Comparison of ENCODE assay signal across 14 cellular contexts in the genomic region with DNA sequence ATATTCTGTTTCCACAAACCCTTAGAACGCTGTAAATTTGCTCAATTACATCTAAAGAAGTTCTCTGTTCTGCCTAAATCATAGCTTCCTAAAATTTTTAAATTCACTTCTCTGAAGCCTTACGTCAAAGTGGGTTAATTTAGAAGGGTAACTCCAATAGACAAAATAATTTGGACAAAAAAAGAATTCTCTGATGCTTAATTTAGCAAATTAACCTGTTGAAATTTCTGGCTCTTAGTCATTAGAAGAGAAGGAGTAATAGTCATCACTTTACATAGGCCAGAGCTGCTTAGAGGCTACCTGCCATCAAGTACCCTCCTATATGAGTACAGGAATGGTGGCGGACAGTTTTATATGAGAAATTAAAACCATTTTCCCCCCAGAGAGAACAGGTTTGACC. TPM values are rescaled to one million over a fixed set of nuclear protein-coding genes. Genes with fewer than 3 reads are reported as not detected.
DNase-seq lines count a peak whose midpoint lies in the region; ATAC-seq and TF ChIP-seq lines count a peak whose summit lies in the region.
"Had no signal": no experiment of that assay in that cellular context is flagged by ENCODE, and none has a peak within 500 bp of the region (broad histone marks: within the 10 kb centered on the region; RNA-seq: fewer than 3 reads in every experiment).

No MANE protein-coding gene starts in this region.

- H3K36me3 ChIP-seq in left ventricle myocardium inferior (no peaks in the 10 kb centered on the region), liver (ENCODE audit: control insufficient read depth in 4 of 4, insufficient read depth in 3 of 4, low read depth in 1 of 4, low read length in 3 of 4) (peaks cover 0 to 7% (median 2%) of the 10 kb centered on the region in 4 donors), tibial artery (peaks cover 0 to 11% (median 6%) of the 10 kb centered on the region in 3 donors)

- H3K4me3 ChIP-seq in left ventricle myocardium inferior (peak overlapping the region; percentile 96), liver (ENCODE audit: low read depth in 1 of 3, low read length in 3 of 3) (peak overlapping the region; percentile 89 to 94 (median 93)), tibial artery (peak overlapping the region; percentile 84 to 98)

- H3K36me3 Mint-ChIP-seq in activated naive CD8-positive, alpha-beta T cell treated with anti-CD3 and anti-CD28 coated beads, Interleukin-2, amount 50 U/mL, for 24 hours (ENCODE audit: low read depth): peaks cover 41% of the 10 kb centered on the region
- H3K36me3 Mint-ChIP-seq: activated naive CD4-positive, alpha-beta T cell treated with anti-CD3 and anti-CD28 coated beads, Interleukin-2, amount 10 ng/mL, durations not matched to agents 7 days and 5 days; naive thymus-derived CD8-positive, alpha-beta T cell had no signal

- no peak for TF ChIP-seq RAD21 in liver (IDR thresholded peaks at IDR 0.05)

- H3K27ac ChIP-seq in left ventricle myocardium inferior (replicated peaks): peak overlapping the region; percentile 13
- peak overlapping the region; percentile 29 to 98 for H3K27ac ChIP-seq in liver (ENCODE audit: low read depth in 1 of 2, low read length in 2 of 2)
- peak overlapping the region; percentile 97 to 99 for H3K27ac ChIP-seq in tibial artery

- no peaks in the 10 kb centered on the region for H3K27me3 Mint-ChIP-seq in activated naive CD8-positive, alpha-beta T cell treated with anti-CD3 and anti-CD28 coated beads, Interleukin-2, amount 50 U/mL, for 24 hours
- H3K27me3 Mint-ChIP-seq: effector memory CD8-positive, alpha-beta T cell had no signal

- peaks cover 57% of the 10 kb centered on the region for H3K4me1 Mint-ChIP-seq in activated naive CD8-positive, alpha-beta T cell treated with anti-CD3 and anti-CD28 coated beads, Interleukin-2, amount 50 U/mL, for 24 hours

- ATAC-seq in Right ventricle myocardium superior (ENCODE audit: poor library complexity): no peak
- ATAC-seq in activated naive CD8-positive, alpha-beta T cell treated with anti-CD3 and anti-CD28 coated beads, Interleukin-2, amount 50 U/mL, for 24 hours: no peak
- ATAC-seq in GM21737 (IDR thresholded peaks at IDR 0.05; ENCODE audit: unreplicated experiment): no peak
- ATAC-seq: CD8-positive, alpha-beta T cell; effector memory CD8-positive, alpha-beta T cell; naive thymus-derived CD8-positive, alpha-beta T cell had no signal

- H3K9me3 ChIP-seq in left ventricle myocardium inferior (replicated peaks) (no peaks in the 10 kb centered on the region), liver (ENCODE audit: control insufficient read depth in 4 of 4, low read length in 3 of 4) (no peaks in the 10 kb centered on the region), tibial artery (no peaks in the 10 kb centered on the region)

- TF ChIP-seq CTCF in left ventricle myocardium inferior (IDR thresholded peaks at IDR 0.05; ENCODE audit: borderline replicate concordance) (no peak), liver (IDR thresholded peaks at IDR 0.05; ENCODE audit: low read depth, low read length, missing input control) (no peak), tibial artery (IDR thresholded peaks at IDR 0.05) (no peak)

- no peaks in the 10 kb centered on the region for H3K9me3 Mint-ChIP-seq in activated naive CD8-positive, alpha-beta T cell treated with anti-CD3 and anti-CD28 coated beads, Interleukin-2, amount 50 U/mL, for 24 hours
- H3K9me3 Mint-ChIP-seq: activated naive CD4-positive, alpha-beta T cell treated with anti-CD3 and anti-CD28 coated beads, Interleukin-2, amount 10 ng/mL, durations not matched to agents 7 days and 5 days; CD8-positive, alpha-beta T cell; effector memory CD8-positive, alpha-beta T cell; naive thymus-derived CD8-positive, alpha-beta T cell had no signal

- H3K27me3 ChIP-seq in left ventricle myocardium inferior (ENCODE audit: low read depth) (no peaks in the 10 kb centered on the region), liver (ENCODE audit: control insufficient read depth in 4 of 4, insufficient read depth in 4 of 4, low read length in 3 of 4) (no peaks in the 10 kb centered on the region), tibial artery (no peaks in the 10 kb centered on the region)

- H3K9ac ChIP-seq in liver (ENCODE audit: low read depth in 1 of 2, low read length in 2 of 2): peak overlapping the region in 1 of 2 donors; percentile 5

- H3K4me3 Mint-ChIP-seq in activated naive CD8-positive, alpha-beta T cell treated with anti-CD3 and anti-CD28 coated beads, Interleukin-2, amount 50 U/mL, for 24 hours: peak overlapping the region; percentile 97
- H3K4me3 Mint-ChIP-seq: activated naive CD4-positive, alpha-beta T cell treated with anti-CD3 and anti-CD28 coated beads, Interleukin-2, amount 10 ng/mL, durations not matched to agents 7 days and 5 days; CD8-positive, alpha-beta T cell; effector memory CD8-positive, alpha-beta T cell had no signal

- DNase-seq in left ventricle myocardium inferior (no peak), Right ventricle myocardium superior (no peak), tibial artery (no peak), DMS153 treated with DMSO at 0.1 percent for 48 hours (lab: John Stamatoyannopoulos, UW; ENCODE audit: unreplicated experiment) (no peak)
- DNase-seq in activated naive CD8-positive, alpha-beta T cell treated with anti-CD3 and anti-CD28 coated beads, Interleukin-2, amount 50 U/mL, for 24 hours: no peak
- no peak for DNase-seq in activated CD4-positive, CD25-positive, alpha-beta regulatory T cell (lab: John Stamatoyannopoulos, UW)
- DNase-seq: activated naive CD4-positive, alpha-beta T cell treated with anti-CD3 and anti-CD28 coated beads, Interleukin-2, amount 10 ng/mL, durations not matched to agents 7 days and 5 days; CD8-positive, alpha-beta T cell; effector memory CD8-positive, alpha-beta T cell; naive thymus-derived CD8-positive, alpha-beta T cell; NCI-H1694; stimulated activated CD4-positive, alpha-beta T cell treated with anti-CD3 and anti-CD28 coated beads, Interleukin-4, amount 100 ng/mL, for 1 hour had no signal

- peaks cover 86% of the 10 kb centered on the region for H3K4me1 ChIP-seq in left ventricle myocardium inferior
- peaks cover 4 to 56% (median 22%) of the 10 kb centered on the region in 4 donors for H3K4me1 ChIP-seq in liver (ENCODE audit: control insufficient read depth in 4 of 4, insufficient read depth in 4 of 4, low read length in 3 of 4)
- peaks cover 0 to 59% (median 24%) of the 10 kb centered on the region in 4 donors for H3K4me1 ChIP-seq in tibial artery

- intact Hi-C loops in left ventricle myocardium inferior (cut with micrococcal nuclease): no loop called here
- intact Hi-C loops in Right ventricle myocardium superior (cut with DNase I): loop anchor here (2.0 to 10.0 kb wide), 2 partner anchors 53 to 99 kb away; no protein-coding TSS in a partner anchor
- intact Hi-C loops in tibial artery (cut with DNase I; ENCODE audit: low total_unique reads): loop anchor here (2.0 to 10.0 kb wide), 2 partner anchors 53 to 99 kb away; no protein-coding TSS in a partner anchor

- no peak overlapping the region for H3K27ac Mint-ChIP-seq in activated naive CD8-positive, alpha-beta T cell treated with anti-CD3 and anti-CD28 coated beads, Interleukin-2, amount 50 U/mL, for 24 hours
- H3K27ac Mint-ChIP-seq: activated naive CD4-positive, alpha-beta T cell treated with anti-CD3 and anti-CD28 coated beads, Interleukin-2, amount 10 ng/mL, durations not matched to agents 7 days and 5 days; CD8-positive, alpha-beta T cell; effector memory CD8-positive, alpha-beta T cell; naive thymus-derived CD8-positive, alpha-beta T cell had no signal

- WGBS in liver: 50% methylated on average over 3 of the region's 3 CpGs

TF ChIP-seq in liver, 16 proteins besides CTCF, POLR2A, EP300 and RAD21 (continues in another document):
- no peak for TF ChIP-seq HNF4G (IDR thresholded peaks at IDR 0.05)
- TF ChIP-seq JUND (IDR thresholded peaks at IDR 0.05): no peak
- TF ChIP-seq, protein P1, sequence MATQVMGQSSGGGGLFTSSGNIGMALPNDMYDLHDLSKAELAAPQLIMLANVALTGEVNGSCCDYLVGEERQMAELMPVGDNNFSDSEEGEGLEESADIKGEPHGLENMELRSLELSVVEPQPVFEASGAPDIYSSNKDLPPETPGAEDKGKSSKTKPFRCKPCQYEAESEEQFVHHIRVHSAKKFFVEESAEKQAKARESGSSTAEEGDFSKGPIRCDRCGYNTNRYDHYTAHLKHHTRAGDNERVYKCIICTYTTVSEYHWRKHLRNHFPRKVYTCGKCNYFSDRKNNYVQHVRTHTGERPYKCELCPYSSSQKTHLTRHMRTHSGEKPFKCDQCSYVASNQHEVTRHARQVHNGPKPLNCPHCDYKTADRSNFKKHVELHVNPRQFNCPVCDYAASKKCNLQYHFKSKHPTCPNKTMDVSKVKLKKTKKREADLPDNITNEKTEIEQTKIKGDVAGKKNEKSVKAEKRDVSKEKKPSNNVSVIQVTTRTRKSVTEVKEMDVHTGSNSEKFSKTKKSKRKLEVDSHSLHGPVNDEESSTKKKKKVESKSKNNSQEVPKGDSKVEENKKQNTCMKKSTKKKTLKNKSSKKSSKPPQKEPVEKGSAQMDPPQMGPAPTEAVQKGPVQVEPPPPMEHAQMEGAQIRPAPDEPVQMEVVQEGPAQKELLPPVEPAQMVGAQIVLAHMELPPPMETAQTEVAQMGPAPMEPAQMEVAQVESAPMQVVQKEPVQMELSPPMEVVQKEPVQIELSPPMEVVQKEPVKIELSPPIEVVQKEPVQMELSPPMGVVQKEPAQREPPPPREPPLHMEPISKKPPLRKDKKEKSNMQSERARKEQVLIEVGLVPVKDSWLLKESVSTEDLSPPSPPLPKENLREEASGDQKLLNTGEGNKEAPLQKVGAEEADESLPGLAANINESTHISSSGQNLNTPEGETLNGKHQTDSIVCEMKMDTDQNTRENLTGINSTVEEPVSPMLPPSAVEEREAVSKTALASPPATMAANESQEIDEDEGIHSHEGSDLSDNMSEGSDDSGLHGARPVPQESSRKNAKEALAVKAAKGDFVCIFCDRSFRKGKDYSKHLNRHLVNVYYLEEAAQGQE (IDR thresholded peaks at IDR 0.05): no peak
- no peak for TF ChIP-seq EGR1 (IDR thresholded peaks at IDR 0.05; ENCODE audit: low read depth in 2 of 2)
- no peak for TF ChIP-seq FOXA1 (IDR thresholded peaks at IDR 0.05)
- no peak for TF ChIP-seq YY1 (IDR thresholded peaks at IDR 0.05)
- no peak for TF ChIP-seq TAF1 (conservative IDR thresholded peaks at IDR 0.05)
- no peak for TF ChIP-seq FOXA2 (IDR thresholded peaks at IDR 0.05)
- no peak for TF ChIP-seq NR2F2 (IDR thresholded peaks at IDR 0.05)
- TF ChIP-seq GABPA (IDR thresholded peaks at IDR 0.05 in 1 of 2, conservative IDR thresholded peaks at IDR 0.05 in 1 of 2): no peak
- TF ChIP-seq, protein P2, sequence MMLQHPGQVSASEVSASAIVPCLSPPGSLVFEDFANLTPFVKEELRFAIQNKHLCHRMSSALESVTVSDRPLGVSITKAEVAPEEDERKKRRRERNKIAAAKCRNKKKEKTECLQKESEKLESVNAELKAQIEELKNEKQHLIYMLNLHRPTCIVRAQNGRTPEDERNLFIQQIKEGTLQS (IDR thresholded peaks at IDR 0.05): no peak

RNA-seq across cellular contexts. Expression of a gene that starts 3.8 kb away (rescaled TPM):
- 21.0 TPM for total RNA-seq in left ventricle myocardium inferior
- total RNA-seq in Right ventricle myocardium superior: 30.8 TPM
- 10 to 100 TPM; 53.9 to 64.5 TPM for total RNA-seq in liver
- polyA plus RNA-seq in liver: 10 to 100 TPM; 21.0 to 37.9 TPM

Comparison
In these comparisons a context has a peak if more than half of its experiments do, and no peak if none do; other contexts are left out.
1. H3K27ac ChIP-seq: peak in every context shown above with its lines; median percentile 98 in tibial artery; 64 in liver; 13 in left ventricle myocardium inferior.